Comparison of ENCODE assay signal across 1 cellular context in genomic region chr7:23261843-23262452, GRCh38.
TF ChIP-seq lines count a peak whose summit lies in the region.

No MANE protein-coding gene starts in this region.

TF ChIP-seq in SK-N-SH treated with all-trans-retinoic acid at 6 μM for 48 hours, 23 proteins besides CTCF, POLR2A, EP300 and RAD21 (continued from another document):
- TF ChIP-seq TSHZ2 (CRISPR knock-in tag; IDR thresholded peaks at IDR 0.05): no peak
- TF ChIP-seq CSDC2 (CRISPR knock-in tag; IDR thresholded peaks at IDR 0.05): no peak
- TF ChIP-seq ISL1 (CRISPR knock-in tag; IDR thresholded peaks at IDR 0.05): no peak
- TF ChIP-seq ZFP3 (CRISPR knock-in tag; IDR thresholded peaks at IDR 0.05): no peak
- TF ChIP-seq RARB (CRISPR knock-in tag; IDR thresholded peaks at IDR 0.05): no peak
